ENCODE assay signal across 28 cellular contexts in the genomic region with DNA sequence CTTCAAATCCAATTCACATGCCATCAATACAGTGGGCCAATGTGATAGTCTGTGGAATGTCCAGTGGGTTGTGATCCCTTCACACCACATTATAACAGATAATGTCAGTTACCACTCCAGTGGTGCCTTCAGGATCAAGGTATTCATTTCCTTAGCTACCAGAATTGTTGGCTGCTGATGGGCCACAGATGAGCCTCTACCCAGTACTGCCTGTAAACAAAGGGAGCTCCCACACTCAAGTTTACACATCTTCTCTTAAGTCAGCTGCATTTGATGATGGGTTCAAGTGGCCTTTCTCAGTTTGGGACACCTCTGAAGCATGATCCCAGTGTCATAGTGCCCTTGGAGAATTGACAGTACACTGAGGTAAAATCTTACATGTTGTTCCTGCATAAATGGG.
"Had no signal": no experiment of that assay in that cellular context is flagged by ENCODE, and none has a peak within 500 bp of the region (broad histone marks: within the 10 kb centered on the region; RNA-seq: fewer than 3 reads in every experiment).

No MANE protein-coding gene starts in this region.

- H3K9me3 Mint-ChIP-seq: activated CD8-positive, alpha-beta T cell treated with anti-CD3 and anti-CD28 coated beads for 36 hours; activated naive CD4-positive, alpha-beta T cell treated with anti-CD3 and anti-CD28 coated beads, Interleukin-2, amount 50 U/mL, for 24 hours; activated naive CD8-positive, alpha-beta T cell treated with anti-CD3 and anti-CD28 coated beads, Interleukin-2, amount 10 ng/mL, durations not matched to agents 7 days and 5 days; activated T-helper 2 cell treated with anti-CD3 and anti-CD28 coated beads, Interferon-gamma antibody, Interleukin-2, Interleukin-4, amounts not matched to agents 10 μg/mL and 5 μg/mL and 100 μg/mL, durations not matched to agents 14 hours and 24 hours and 36 hours; T-helper 1 cell treated with Interleukin-12 subunit alpha and Interleukin-12 subunit beta and Interleukin-4 antibody, amounts not matched to agents 30 μg/mL and 1 μg/mL, for 36 hours; T-helper 2 cell treated with Interferon-gamma antibody and Interleukin-4, amounts not matched to agents 5 μg/mL and 100 μg/mL, for 36 hours had no signal

- H3K4me3 Mint-ChIP-seq: activated CD8-positive, alpha-beta T cell treated with anti-CD3 and anti-CD28 coated beads for 36 hours; activated naive CD4-positive, alpha-beta T cell treated with anti-CD3 and anti-CD28 coated beads, Interleukin-2, amount 50 U/mL, for 24 hours; activated naive CD8-positive, alpha-beta T cell treated with anti-CD3 and anti-CD28 coated beads, Interleukin-2, amount 10 ng/mL, durations not matched to agents 7 days and 5 days; T-helper 1 cell treated with Interleukin-12 subunit alpha and Interleukin-12 subunit beta and Interleukin-4 antibody, amounts not matched to agents 30 μg/mL and 1 μg/mL, for 36 hours; T-helper 2 cell treated with Interferon-gamma antibody and Interleukin-4, amounts not matched to agents 5 μg/mL and 100 μg/mL, for 36 hours; WTC11 had no signal

- H3K36me3 Mint-ChIP-seq: activated naive CD4-positive, alpha-beta T cell treated with anti-CD3 and anti-CD28 coated beads, Interleukin-2, amount 50 U/mL, for 24 hours; activated naive CD8-positive, alpha-beta T cell treated with anti-CD3 and anti-CD28 coated beads, Interleukin-2, amount 10 ng/mL, durations not matched to agents 7 days and 5 days had no signal

- H3K4me1 ChIP-seq: ascending aorta had no signal

- H3K4me3 ChIP-seq: ascending aorta, SK-N-MC had no signal

- H3K36me3 ChIP-seq: ascending aorta had no signal

- H3K9ac ChIP-seq: KMS-11 had no signal

- H3K27me3 ChIP-seq: ascending aorta had no signal

- H3K27ac Mint-ChIP-seq: activated CD8-positive, alpha-beta T cell treated with anti-CD3 and anti-CD28 coated beads for 36 hours; activated naive CD4-positive, alpha-beta T cell treated with anti-CD3 and anti-CD28 coated beads, Interleukin-2, amount 50 U/mL, for 24 hours; activated naive CD8-positive, alpha-beta T cell treated with anti-CD3 and anti-CD28 coated beads, Interleukin-2, amount 10 ng/mL, durations not matched to agents 7 days and 5 days; activated T-helper 2 cell treated with anti-CD3 and anti-CD28 coated beads, Interferon-gamma antibody, Interleukin-2, Interleukin-4, amounts not matched to agents 10 μg/mL and 5 μg/mL and 100 μg/mL, durations not matched to agents 14 hours and 24 hours and 36 hours; T-helper 1 cell treated with Interleukin-12 subunit alpha and Interleukin-12 subunit beta and Interleukin-4 antibody, amounts not matched to agents 30 μg/mL and 1 μg/mL, for 36 hours; T-helper 2 cell treated with Interferon-gamma antibody and Interleukin-4, amounts not matched to agents 5 μg/mL and 100 μg/mL, for 36 hours; WTC11 had no signal

- H3K4me2 ChIP-seq: KMS-11 had no signal

- ATAC-seq: activated CD8-positive, alpha-beta T cell treated with anti-CD3 and anti-CD28 coated beads for 36 hours; Panc1; WTC11 had no signal

- H3K9me3 ChIP-seq: ascending aorta had no signal

- H3K4me1 Mint-ChIP-seq: activated naive CD4-positive, alpha-beta T cell treated with anti-CD3 and anti-CD28 coated beads, Interleukin-2, amount 50 U/mL, for 24 hours; activated naive CD8-positive, alpha-beta T cell treated with anti-CD3 and anti-CD28 coated beads, Interleukin-2, amount 10 ng/mL, durations not matched to agents 7 days and 5 days had no signal

- H3K27me3 Mint-ChIP-seq: activated CD8-positive, alpha-beta T cell treated with anti-CD3 and anti-CD28 coated beads for 36 hours; activated naive CD8-positive, alpha-beta T cell treated with anti-CD3 and anti-CD28 coated beads, Interleukin-2, amount 10 ng/mL, durations not matched to agents 7 days and 5 days had no signal

- H3K27ac ChIP-seq: ascending aorta, KMS-11, SK-N-MC had no signal

- DNase-seq: activated CD4-positive, alpha-beta T cell treated with anti-CD3 and anti-CD28 coated beads for 48 hours; activated CD4-positive, alpha-beta T cell treated with anti-CD3 and anti-CD28 coated beads, Interleukin-2, amount 50 U/mL, for 4 hours; activated CD4-positive, CD25-positive, alpha-beta regulatory T cell treated with anti-CD3 and anti-CD28 coated beads, Interleukin-2, amount 50 U/mL, for 72 hours; activated CD8-positive, alpha-beta T cell treated with anti-CD3 and anti-CD28 coated beads for 36 hours; activated gamma-delta T cell; activated naive CD4-positive, alpha-beta T cell treated with Interleukin-2 at 50 U/mL for 16 hours; activated naive CD8-positive, alpha-beta T cell treated with anti-CD3 and anti-CD28 coated beads, Interleukin-2, amount 10 ng/mL, durations not matched to agents 7 days and 5 days; activated T-cell treated with anti-CD3 and anti-CD28 coated beads, Interleukin-2, amount 50 U/mL, for 1 hour; amygdala; caudate nucleus; MM.1S; MV-4-11; NCI-H1092; NCI-H1436 treated with DMSO at 0.1 percent for 48 hours; NCI-H1694 treated with DMSO at 0.1 percent for 48 hours; NCI-H2029; NCI-H345; NCI-H524 treated with DMSO at 0.1 percent for 48 hours; RPMI8226 had no signal
